Comparison of ENCODE assay signal across 8 cellular contexts in the genomic region with DNA sequence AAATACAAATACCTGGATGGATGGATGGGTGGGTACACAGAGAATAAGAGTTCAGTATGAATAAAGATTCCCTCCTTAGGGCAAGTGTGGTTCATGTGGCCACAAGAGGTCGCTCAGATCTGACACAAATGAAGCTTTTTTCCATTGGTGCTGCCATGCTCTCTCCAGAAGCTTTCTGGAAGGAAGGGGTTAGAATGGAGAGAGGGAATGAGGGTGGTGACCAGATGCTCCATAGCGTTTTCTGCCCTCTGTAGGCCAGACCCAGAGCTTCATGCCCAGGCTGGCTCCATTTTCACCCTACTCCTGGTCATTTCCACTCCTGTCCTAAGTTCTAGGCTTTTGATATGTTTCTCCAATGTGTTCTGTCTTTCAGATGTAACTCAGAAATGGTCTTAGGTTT. TPM values are rescaled to one million over a fixed set of nuclear protein-coding genes. Genes with fewer than 3 reads are reported as not detected.
DNase-seq lines count a peak whose midpoint lies in the region; ATAC-seq, FAIRE-seq and TF ChIP-seq lines count a peak whose summit lies in the region.

No MANE protein-coding gene starts in this region.

- H3K27me3 ChIP-seq in AG04450 (ENCODE audit: control insufficient read depth, insufficient read depth, low read length) = peaks cover 26% of the 10 kb centered on the region
- no peaks in the 10 kb centered on the region for H3K27me3 ChIP-seq in breast epithelium

- CTCF ChIA-PET in AG04450 (lab: Charles Lee) = interaction anchor here (0.6 to 13.0 kb wide), 42 partner anchors 8 to 1464 kb away, joined by 3 to 556 read pairs (median 6); partner anchors contain the start of genes DUSP23, IGSF9 and SLAMF8

- DNase-seq in AG04450 (ENCODE audit: low read depth, low spot score) (peak; percentile 66), GM12891 (ENCODE audit: insufficient read length, low spot score) (peak; percentile 36), NCI-H187 treated with DMSO at 0.1 percent for 48 hours (lab: John Stamatoyannopoulos, UW) (peak; percentile 88), SW480 (ENCODE audit: low spot score) (peak; percentile 89), breast epithelium (ENCODE audit: low spot score in 2 of 2) (peak in 1 of 2 donors; percentile 22)
- peak; percentile 12 for DNase-seq in stimulated activated CD4-positive, alpha-beta T cell treated with anti-CD3 and anti-CD28 coated beads, Interleukin-1b, Interleukin-23, amount 100 ng/mL, for 48 hours

- H3K4me3 ChIP-seq in AG04450 (ENCODE audit: low read depth, low read length) = no peak overlapping the region
- H3K4me3 ChIP-seq in breast epithelium = no peak overlapping the region

- no peak for TF ChIP-seq POLR2A in GM12891 (IDR thresholded peaks at IDR 0.05; ENCODE audit: low read depth, low read length)
- no peak for TF ChIP-seq POLR2A in breast epithelium (IDR thresholded peaks at IDR 0.05)

- no peaks in the 10 kb centered on the region for H3K36me3 ChIP-seq in breast epithelium

- H3K4me1 ChIP-seq in breast epithelium = no peaks in the 10 kb centered on the region

- ATAC-seq in HG02588 (IDR thresholded peaks at IDR 0.05; ENCODE audit: unreplicated experiment) = no peak

- intact Hi-C loops in breast epithelium (cut with DNase I; ENCODE audit: low total_unique reads) = no loop called here

- TF ChIP-seq CTCF in AG04450 (IDR thresholded peaks at IDR 0.05; ENCODE audit: low read depth, low read length) (peak; percentile 81), breast epithelium (IDR thresholded peaks at IDR 0.05) (peak in 2 of 3 donors; percentile 69 to 78)

- no peaks in the 10 kb centered on the region for H3K9me3 ChIP-seq in AG04450 (ENCODE audit: control insufficient read depth, insufficient read depth, low read length)
- no peaks in the 10 kb centered on the region for H3K9me3 ChIP-seq in breast epithelium

- POLR2A ChIA-PET in AG04450 (lab: Yijun Ruan, JAX) = interaction anchor here (0.5 to 1.5 kb wide), 3 partner anchors 90 to 115 kb away, joined by 3 to 5 read pairs (median 3); no protein-coding TSS in a partner anchor

- no peak overlapping the region for H3K27ac ChIP-seq in AG04450 (ENCODE audit: low read depth, low read length)
- no peak overlapping the region for H3K27ac ChIP-seq in breast epithelium

- no peak for FAIRE-seq in GM12891 (lab: Jason Lieb, UNC)
- peak; percentile 95 for FAIRE-seq in islet of Langerhans (lab: Jason Lieb, UNC)

TF ChIP-seq in GM12891, 5 proteins besides CTCF, POLR2A, EP300 and RAD21:
- no peak for TF ChIP-seq TAF1 (IDR thresholded peaks at IDR 0.05; ENCODE audit: low read depth, low read length)

RNA-seq across cellular contexts. Expression of gene FCRL6, which starts 3.3 kb away (rescaled TPM):
- polyA plus RNA-seq in AG04450 (2011; rRNA removed) = not detected in 2 replicates
- not detected in 2 replicates for polyA minus RNA-seq in AG04450 (2011; rRNA and poly(A)+ RNA removed)
- not detected for polyA plus RNA-seq in GM12891 (2012; ENCODE audit: low read depth, missing spikeins)
- 1 to 10 TPM in 1 of 3 donors, under 1 TPM in 2; 0.80 to 2.8 (median 0.98) TPM for total RNA-seq in breast epithelium

RNA-seq across cellular contexts. Expression of gene DUSP23, which starts 18.1 kb away (rescaled TPM):
- polyA plus RNA-seq in AG04450 (2011; rRNA removed) = 6.0 and 6.1 TPM in 2 replicates
- 2.5 and 2.8 TPM in 2 replicates for polyA minus RNA-seq in AG04450 (2011; rRNA and poly(A)+ RNA removed)
- 6.1 TPM for polyA plus RNA-seq in GM12891 (2012; ENCODE audit: low read depth, missing spikeins)
- 100 to 1,000 TPM in 2 of 3 donors, 10 to 100 TPM in 1; 92.7 to 187 (median 147) TPM for total RNA-seq in breast epithelium

RNA-seq across cellular contexts. Expression of gene SLAMF8, which starts 27.8 kb away (rescaled TPM):
- polyA plus RNA-seq in AG04450 (2011; rRNA removed) = not detected in 2 replicates
- polyA minus RNA-seq in AG04450 (2011; rRNA and poly(A)+ RNA removed) = not detected in 2 replicates
- polyA plus RNA-seq in GM12891 (2012; ENCODE audit: low read depth, missing spikeins) = not detected
- total RNA-seq in breast epithelium = 10 to 100 TPM in 2 of 3 donors, 1 to 10 TPM in 1; 2.3 to 15.4 (median 12.3) TPM
